In genomic region chr3:114223146-114223545, GRCh38 we compare ENCODE assay signal across 10 cellular contexts. TPM values are rescaled to one million over a fixed set of nuclear protein-coding genes. Genes with fewer than 3 reads are reported as not detected.
DNase-seq lines count a peak whose midpoint lies in the region; ATAC-seq lines count a peak whose summit lies in the region.
"Had no signal": no experiment of that assay in that cellular context is flagged by ENCODE, and none has a peak within 500 bp of the region (broad histone marks: within the 10 kb centered on the region; RNA-seq: fewer than 3 reads in every experiment).

No MANE protein-coding gene starts in this region.

- CTCF ChIA-PET in activated naive CD4-positive, alpha-beta T cell treated with anti-CD3 and anti-CD28 coated beads for 36 hours (lab: Charles Lee), result interaction anchor here (0.9 to 2.1 kb wide), 2 partner anchors 9 to 11 kb away, joined by 3 to 13 read pairs; no protein-coding TSS in a partner anchor

- peak; percentile 38 for DNase-seq in activated naive CD4-positive, alpha-beta T cell treated with anti-CD3 and anti-CD28 coated beads for 36 hours
- DNase-seq in activated naive CD4-positive, alpha-beta T cell treated with anti-CD3 and anti-CD28 coated beads, Interleukin-2, amount 50 U/mL, for 16 hours, result no peak
- DNase-seq in T-helper 17 cell, result no peak
- DNase-seq in SHP77 treated with DMSO at 0.1 percent for 48 hours (lab: John Stamatoyannopoulos, UW), result no peak
- DNase-seq in NCI-H526 treated with DMSO at 0.1 percent for 48 hours (lab: John Stamatoyannopoulos, UW), result no peak
- DNase-seq in MV-4-11 (lab: John Stamatoyannopoulos, UW), result no peak

- ATAC-seq in HG02870 (IDR thresholded peaks at IDR 0.05; ENCODE audit: unreplicated experiment) (peak; percentile 82), T-helper 17 cell (peak; percentile 54)

- intact Hi-C loops in activated naive CD4-positive, alpha-beta T cell treated with anti-CD3 and anti-CD28 coated beads for 36 hours (cut with micrococcal nuclease), result loop anchor here (1.0 to 2.0 kb wide), 6 partner anchors 10 to 616 kb away; no protein-coding TSS in a partner anchor

- H3K9me3 Mint-ChIP-seq in activated naive CD4-positive, alpha-beta T cell treated with anti-CD3 and anti-CD28 coated beads for 36 hours, result peaks cover 19% of the 10 kb centered on the region
- peaks cover 25% of the 10 kb centered on the region for H3K9me3 Mint-ChIP-seq in stimulated activated naive CD8-positive, alpha-beta T cell treated with anti-CD3 and anti-CD28 coated beads, Interleukin-15, Interleukin-2, amounts not matched to agents 100 ng/mL and 50 ng/mL, for 24 hours

- H3K36me3 Mint-ChIP-seq in activated naive CD4-positive, alpha-beta T cell treated with anti-CD3 and anti-CD28 coated beads for 36 hours (ENCODE audit: low read depth), result peaks cover 29% of the 10 kb centered on the region
- H3K36me3 Mint-ChIP-seq in T-helper 17 cell (ENCODE audit: low read depth), result peaks cover 7% of the 10 kb centered on the region
- peaks cover 54% of the 10 kb centered on the region for H3K36me3 Mint-ChIP-seq in stimulated activated naive CD8-positive, alpha-beta T cell treated with anti-CD3 and anti-CD28 coated beads, Interleukin-15, Interleukin-2, amounts not matched to agents 100 ng/mL and 50 ng/mL, for 24 hours (ENCODE audit: low read depth)

- H3K4me1 Mint-ChIP-seq in activated naive CD4-positive, alpha-beta T cell treated with anti-CD3 and anti-CD28 coated beads for 36 hours (ENCODE audit: low read depth), result peaks cover 80% of the 10 kb centered on the region
- peaks cover 43% of the 10 kb centered on the region for H3K4me1 Mint-ChIP-seq in T-helper 17 cell
- peaks cover 51% of the 10 kb centered on the region for H3K4me1 Mint-ChIP-seq in stimulated activated naive CD8-positive, alpha-beta T cell treated with anti-CD3 and anti-CD28 coated beads, Interleukin-15, Interleukin-2, amounts not matched to agents 100 ng/mL and 50 ng/mL, for 24 hours (ENCODE audit: low read depth)

- peak overlapping the region; percentile 84 for H3K27ac Mint-ChIP-seq in activated naive CD4-positive, alpha-beta T cell treated with anti-CD3 and anti-CD28 coated beads for 36 hours
- H3K27ac Mint-ChIP-seq in T-helper 17 cell, result peak overlapping the region; percentile 95
- H3K27ac Mint-ChIP-seq in stimulated activated naive CD8-positive, alpha-beta T cell treated with anti-CD3 and anti-CD28 coated beads, Interleukin-15, Interleukin-2, amounts not matched to agents 100 ng/mL and 50 ng/mL, for 24 hours, result peak overlapping the region; percentile 98

- no peak overlapping the region for H3K4me3 Mint-ChIP-seq in activated naive CD4-positive, alpha-beta T cell treated with anti-CD3 and anti-CD28 coated beads for 36 hours
- H3K4me3 Mint-ChIP-seq in T-helper 17 cell, result peak overlapping the region; percentile 39
- peak overlapping the region; percentile 48 for H3K4me3 Mint-ChIP-seq in stimulated activated naive CD8-positive, alpha-beta T cell treated with anti-CD3 and anti-CD28 coated beads, Interleukin-15, Interleukin-2, amounts not matched to agents 100 ng/mL and 50 ng/mL, for 24 hours

- peaks cover 5% of the 10 kb centered on the region for H3K9me3 ChIP-seq in T-helper 17 cell (ENCODE audit: control insufficient read depth, low read length, poor library complexity, severe bottlenecking)

- H3K27me3 Mint-ChIP-seq in activated naive CD4-positive, alpha-beta T cell treated with anti-CD3 and anti-CD28 coated beads for 36 hours (ENCODE audit: low read depth), result no peaks in the 10 kb centered on the region
- no peaks in the 10 kb centered on the region for H3K27me3 Mint-ChIP-seq in T-helper 17 cell
- no peaks in the 10 kb centered on the region for H3K27me3 Mint-ChIP-seq in stimulated activated naive CD8-positive, alpha-beta T cell treated with anti-CD3 and anti-CD28 coated beads, Interleukin-15, Interleukin-2, amounts not matched to agents 100 ng/mL and 50 ng/mL, for 24 hours

RNA-seq across cellular contexts. Expression of gene ZNF80, which starts 14.2 kb away (rescaled TPM):
- total RNA-seq in activated naive CD4-positive, alpha-beta T cell treated with anti-CD3 and anti-CD28 coated beads for 36 hours, result under 1 TPM; 0.44 to 0.67 TPM
- under 1 TPM; 0.65 to 0.97 TPM for total RNA-seq in T-helper 17 cell
- total RNA-seq: bronchial epithelial cell, kidney epithelial cell had no signal

RNA-seq across cellular contexts. Expression of gene DRD3, which starts 44.3 kb away (rescaled TPM):
- not detected for total RNA-seq in activated naive CD4-positive, alpha-beta T cell treated with anti-CD3 and anti-CD28 coated beads for 36 hours
- not detected for total RNA-seq in T-helper 17 cell
- total RNA-seq: bronchial epithelial cell, kidney epithelial cell had no signal
